In genomic region chr9:34588671-34589370, GRCh38 we compare ENCODE assay signal across 9 cellular contexts. TPM values are rescaled to one million over a fixed set of nuclear protein-coding genes. Genes with fewer than 3 reads are reported as not detected.
DNase-seq lines count a peak whose midpoint lies in the region; ATAC-seq and TF ChIP-seq lines count a peak whose summit lies in the region.
"Had no signal": no experiment of that assay in that cellular context is flagged by ENCODE, and none has a peak within 500 bp of the region (broad histone marks: within the 10 kb centered on the region; RNA-seq: fewer than 3 reads in every experiment).

No MANE protein-coding gene starts in this region.

- H3K27me3 Mint-ChIP-seq in T-helper 1 cell treated with Interleukin-12 subunit alpha and Interleukin-12 subunit beta and Interleukin-4 antibody, amounts not matched to agents 30 μg/mL and 1 μg/mL, for 36 hours (ENCODE audit: low read depth): peaks cover 89% of the 10 kb centered on the region
- H3K27me3 Mint-ChIP-seq in activated T-helper 17 cell treated with anti-CD3 and anti-CD28 coated beads, Interleukin-2, amount 50 U/mL, for 72 hours: peaks cover 62% of the 10 kb centered on the region

- H3K9me3 ChIP-seq in stomach: no peaks in the 10 kb centered on the region

- TF ChIP-seq EP300 in stomach (IDR thresholded peaks at IDR 0.05): no peak

- ATAC-seq in activated T-helper 17 cell treated with anti-CD3 and anti-CD28 coated beads, Interleukin-2, amount 50 U/mL, for 72 hours (replicated peaks): no peak
- no peak for ATAC-seq in HG03571 (IDR thresholded peaks at IDR 0.05; ENCODE audit: unreplicated experiment)

- H3K4me1 ChIP-seq in stomach: peaks cover 38 to 54% (median 47%) of the 10 kb centered on the region in 4 donors

- no peak for TF ChIP-seq POLR2A in stomach (IDR thresholded peaks at IDR 0.05)

- H3K4me3 Mint-ChIP-seq in T-helper 1 cell treated with Interleukin-12 subunit alpha and Interleukin-12 subunit beta and Interleukin-4 antibody, amounts not matched to agents 30 μg/mL and 1 μg/mL, for 36 hours: peak overlapping the region; percentile 2
- peak overlapping the region; percentile 22 for H3K4me3 Mint-ChIP-seq in activated T-helper 17 cell treated with anti-CD3 and anti-CD28 coated beads, Interleukin-2, amount 50 U/mL, for 72 hours

- H3K4me3 ChIP-seq in stomach: peak overlapping the region; percentile 53 to 66 (median 58)

- no peak for DNase-seq in T-helper 1 cell
- no peak for DNase-seq in stomach
- no peak for DNase-seq in NCI-H226
- DNase-seq in DMS153 treated with DMSO at 0.1 percent for 48 hours (lab: John Stamatoyannopoulos, UW; ENCODE audit: unreplicated experiment): no peak
- DNase-seq: stimulated activated CD4-positive, alpha-beta T cell treated with anti-CD3 and anti-CD28 coated beads, Interleukin-1b, Interleukin-23, amount 100 ng/mL, for 48 hours had no signal

- intact Hi-C loops in stomach (cut with DNase I; ENCODE audit: low total_unique reads): loop anchor here (10.0 kb wide), 1 partner anchor 184 kb away; no protein-coding TSS in a partner anchor

- H3K27me3 ChIP-seq in layer of hippocampus (ENCODE audit: control insufficient read depth, insufficient read depth, low read length) (peaks cover 2% of the 10 kb centered on the region), stomach (peaks cover 6 to 100% (median 81%) of the 10 kb centered on the region in 3 donors)

- no peaks in the 10 kb centered on the region for H3K36me3 ChIP-seq in stomach

- H3K36me3 Mint-ChIP-seq in T-helper 1 cell treated with Interleukin-12 subunit alpha and Interleukin-12 subunit beta and Interleukin-4 antibody, amounts not matched to agents 30 μg/mL and 1 μg/mL, for 36 hours (ENCODE audit: low read depth): no peaks in the 10 kb centered on the region
- H3K36me3 Mint-ChIP-seq in activated T-helper 17 cell treated with anti-CD3 and anti-CD28 coated beads, Interleukin-2, amount 50 U/mL, for 72 hours (ENCODE audit: low read depth): peaks cover 7% of the 10 kb centered on the region

- peaks cover 17% of the 10 kb centered on the region for H3K4me1 Mint-ChIP-seq in T-helper 1 cell treated with Interleukin-12 subunit alpha and Interleukin-12 subunit beta and Interleukin-4 antibody, amounts not matched to agents 30 μg/mL and 1 μg/mL, for 36 hours (ENCODE audit: low read depth)
- peaks cover 13% of the 10 kb centered on the region for H3K4me1 Mint-ChIP-seq in activated T-helper 17 cell treated with anti-CD3 and anti-CD28 coated beads, Interleukin-2, amount 50 U/mL, for 72 hours

- TF ChIP-seq CTCF in stomach (IDR thresholded peaks at IDR 0.05): no peak

- peak overlapping the region; percentile 36 for H3K27ac Mint-ChIP-seq in T-helper 1 cell treated with Interleukin-12 subunit alpha and Interleukin-12 subunit beta and Interleukin-4 antibody, amounts not matched to agents 30 μg/mL and 1 μg/mL, for 36 hours
- no peak overlapping the region for H3K27ac Mint-ChIP-seq in activated T-helper 17 cell treated with anti-CD3 and anti-CD28 coated beads, Interleukin-2, amount 50 U/mL, for 72 hours

- 2 to 5% (median 4%) methylated on average over 34 to 51 of the region's 51 CpGs for WGBS in stomach, 5 donors

- peak overlapping the region; percentile 65 for H3K27ac ChIP-seq in layer of hippocampus (ENCODE audit: low read depth, low read length)
- no peak overlapping the region for H3K27ac ChIP-seq in stomach

- no peaks in the 10 kb centered on the region for H3K9me3 Mint-ChIP-seq in T-helper 1 cell treated with Interleukin-12 subunit alpha and Interleukin-12 subunit beta and Interleukin-4 antibody, amounts not matched to agents 30 μg/mL and 1 μg/mL, for 36 hours
- H3K9me3 Mint-ChIP-seq in activated T-helper 17 cell treated with anti-CD3 and anti-CD28 coated beads, Interleukin-2, amount 50 U/mL, for 72 hours: no peaks in the 10 kb centered on the region

RNA-seq across cellular contexts. Expression of gene CNTFR, which starts 0.7 kb away (rescaled TPM):
- not detected for total RNA-seq in activated T-helper 17 cell treated with anti-CD3 and anti-CD28 coated beads, Interleukin-2, amount 50 U/mL, for 72 hours
- 10 to 100 TPM in 1 of 5 donors, 1 to 10 TPM in 3, not detected in 1; 2.4 to 15.8 (median 3.1) TPM for total RNA-seq in stomach
- 1 to 10 TPM; 2.2 to 4.1 (median 2.9) TPM for polyA plus RNA-seq in stomach

RNA-seq across cellular contexts. Expression of gene RPP25L, which starts 23.1 kb away (rescaled TPM):
- 10 to 100 TPM; 21.3 to 25.8 TPM for total RNA-seq in activated T-helper 17 cell treated with anti-CD3 and anti-CD28 coated beads, Interleukin-2, amount 50 U/mL, for 72 hours
- 10 to 100 TPM in 4 of 5 donors, 1 to 10 TPM in 1; 2.9 to 49.5 (median 16.5) TPM for total RNA-seq in stomach
- 10 to 100 TPM; 28.9 to 40.4 (median 37.9) TPM for polyA plus RNA-seq in stomach

RNA-seq across cellular contexts. Expression of gene DCTN3, which starts 31.5 kb away (rescaled TPM):
- 10 to 100 TPM; 78.4 to 96.4 TPM for total RNA-seq in activated T-helper 17 cell treated with anti-CD3 and anti-CD28 coated beads, Interleukin-2, amount 50 U/mL, for 72 hours
- 10 to 100 TPM in 4 of 5 donors, 1 to 10 TPM in 1; 9.3 to 55.4 (median 23.7) TPM for total RNA-seq in stomach
- polyA plus RNA-seq in stomach: 100 to 1,000 TPM in 1 of 3 donors, 10 to 100 TPM in 2; 81.0 to 107 (median 97.5) TPM

RNA-seq across cellular contexts. Expression of gene ARID3C, which starts 40.0 kb away (rescaled TPM):
- under 1 TPM; 0.17 to 0.42 TPM for total RNA-seq in activated T-helper 17 cell treated with anti-CD3 and anti-CD28 coated beads, Interleukin-2, amount 50 U/mL, for 72 hours
- not detected for total RNA-seq in stomach
- not detected for polyA plus RNA-seq in stomach

RNA-seq across cellular contexts. Expression of gene SIGMAR1, which starts 48.8 kb away (rescaled TPM):
- 10 to 100 TPM; 42.6 to 75.3 TPM for total RNA-seq in activated T-helper 17 cell treated with anti-CD3 and anti-CD28 coated beads, Interleukin-2, amount 50 U/mL, for 72 hours
- 100 to 1,000 TPM in 1 of 5 donors, 10 to 100 TPM in 4; 20.0 to 124 (median 64.3) TPM for total RNA-seq in stomach
- polyA plus RNA-seq in stomach: 10 to 100 TPM; 19.9 to 46.8 (median 25.5) TPM
